In the genomic region with DNA sequence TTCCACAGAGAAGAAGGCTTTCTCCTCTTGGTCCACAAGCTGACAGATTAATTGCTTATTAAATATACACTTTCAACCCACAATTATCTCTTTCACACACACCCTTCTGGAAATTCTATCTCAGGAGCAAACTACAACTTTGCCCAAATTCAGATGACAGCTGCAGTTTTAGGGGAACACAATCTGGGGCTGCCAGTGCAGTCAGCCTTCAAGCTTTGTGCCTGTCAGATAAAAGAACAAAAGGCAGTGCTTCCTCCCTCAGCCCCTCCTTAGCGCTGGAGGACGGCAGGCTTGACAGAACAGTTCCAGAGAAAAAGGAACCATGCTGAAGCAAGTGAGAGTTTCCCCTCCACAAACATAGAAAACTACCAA, we compare ENCODE assay signal across 9 cellular contexts.
DNase-seq lines count a peak whose midpoint lies in the region; ATAC-seq and TF ChIP-seq lines count a peak whose summit lies in the region.
"Had no signal": no experiment of that assay in that cellular context is flagged by ENCODE, and none has a peak within 500 bp of the region (broad histone marks: within the 10 kb centered on the region; RNA-seq: fewer than 3 reads in every experiment).

No MANE protein-coding gene starts in this region.

- no peak for TF ChIP-seq CTCF in smooth muscle cell (IDR thresholded peaks at IDR 0.05; ENCODE audit: borderline replicate concordance, insufficient read depth, poor library complexity, severe bottlenecking)

- no peaks in the 10 kb centered on the region for H3K36me3 ChIP-seq in smooth muscle cell (ENCODE audit: low read depth)

- H3K27me3 ChIP-seq in right cardiac atrium (ENCODE audit: control insufficient read depth, insufficient read depth) (no peaks in the 10 kb centered on the region), smooth muscle cell (ENCODE audit: low read depth) (no peaks in the 10 kb centered on the region)

- peak overlapping the region; percentile 92 for H3K9ac ChIP-seq in smooth muscle cell (ENCODE audit: low read depth)

- H3K79me2 ChIP-seq in smooth muscle cell (ENCODE audit: low read depth) = peaks cover 39% of the 10 kb centered on the region

- H3K4me3 ChIP-seq in right cardiac atrium (ENCODE audit: low read length) (no peak overlapping the region), smooth muscle cell (peak overlapping the region; percentile 46)

- no peaks in the 10 kb centered on the region for H3K9me3 Mint-ChIP-seq in activated naive CD4-positive, alpha-beta T cell treated with anti-CD3 and anti-CD28 coated beads, Interleukin-2, amount 50 U/mL, for 72 hours

- intact Hi-C loops in right cardiac atrium (cut with DNase I) = no loop called here

- H2AFZ ChIP-seq in smooth muscle cell (ENCODE audit: low read depth) = no peak overlapping the region

- no peaks in the 10 kb centered on the region for H3K9me3 ChIP-seq in right cardiac atrium (ENCODE audit: control insufficient read depth, low read length)
- H3K9me3 ChIP-seq in smooth muscle cell (replicated peaks; ENCODE audit: low read depth) = no peaks in the 10 kb centered on the region

- ATAC-seq in SK-N-SH treated with all-trans-retinoic acid at 6 μM for 48 hours = peak; percentile 36
- peak; percentile 64 to 90 for ATAC-seq in right cardiac atrium
- no peak for ATAC-seq in activated naive CD4-positive, alpha-beta T cell treated with anti-CD3 and anti-CD28 coated beads, Interleukin-2, amount 50 U/mL, for 72 hours
- no peak for ATAC-seq in HG02759 (IDR thresholded peaks at IDR 0.05; ENCODE audit: unreplicated experiment)
- ATAC-seq in GM19328 (IDR thresholded peaks at IDR 0.05; ENCODE audit: unreplicated experiment) = no peak

- no peak overlapping the region for H3K27ac Mint-ChIP-seq in activated naive CD4-positive, alpha-beta T cell treated with anti-CD3 and anti-CD28 coated beads, Interleukin-2, amount 50 U/mL, for 72 hours

- H3K4me2 ChIP-seq in smooth muscle cell = peak overlapping the region; percentile 74

- H4K20me1 ChIP-seq in smooth muscle cell (ENCODE audit: low read depth) = peaks cover 34% of the 10 kb centered on the region

- no peaks in the 10 kb centered on the region for H3F3A ChIP-seq in smooth muscle cell (ENCODE audit: low read depth)

- peak in 74 of 76 experiments; percentile 8 to 86 (median 58) for DNase-seq in HUDEP-2 (lab: John Stamatoyannopoulos, UW; ENCODE audit: unreplicated experiment in 76 of 76)
- DNase-seq in right cardiac atrium = peak in 2 of 3 donors; percentile 17 to 51
- DNase-seq in smooth muscle cell (lab: John Stamatoyannopoulos, UW; ENCODE audit: unreplicated experiment) = no peak
- no peak for DNase-seq in activated naive CD4-positive, alpha-beta T cell treated with anti-CD3 and anti-CD28 coated beads, Interleukin-2, amount 50 U/mL, for 72 hours (ENCODE audit: low spot score in 2 of 2)
- DNase-seq in NCI-H2029 treated with DMSO at 0.1 percent for 48 hours (lab: John Stamatoyannopoulos, UW) = no peak

- 10% methylated on average over 2 of the region's 2 CpGs for WGBS in right cardiac atrium
- WGBS in smooth muscle cell (ENCODE audit: low lambda C conversion rate) = 18% methylated on average over 2 of the region's 2 CpGs

- H3K27ac ChIP-seq in right cardiac atrium (ENCODE audit: low read length) (peak overlapping the region; percentile 43), smooth muscle cell (ENCODE audit: low read depth) (peak overlapping the region; percentile 95)
- H3K27ac ChIP-seq: HL-60 had no signal

- H3K36me3 Mint-ChIP-seq in activated naive CD4-positive, alpha-beta T cell treated with anti-CD3 and anti-CD28 coated beads, Interleukin-2, amount 50 U/mL, for 72 hours = no peaks in the 10 kb centered on the region

- H3K4me1 ChIP-seq in right cardiac atrium (ENCODE audit: control insufficient read depth, insufficient read depth, low read length) (peaks cover 8% of the 10 kb centered on the region), smooth muscle cell (ENCODE audit: low read depth) (peaks cover 32% of the 10 kb centered on the region)

TF ChIP-seq in SK-N-SH treated with all-trans-retinoic acid at 6 μM for 48 hours, 23 proteins besides CTCF, POLR2A, EP300 and RAD21:
- TF ChIP-seq ZFP3 (CRISPR knock-in tag; IDR thresholded peaks at IDR 0.05) (no peak), BACH2 (CRISPR knock-in tag; IDR thresholded peaks at IDR 0.05; ENCODE audit: borderline replicate concordance) (no peak), TOX (CRISPR knock-in tag; IDR thresholded peaks at IDR 0.05; ENCODE audit: borderline replicate concordance) (no peak)
- TF ChIP-seq, protein P1, sequence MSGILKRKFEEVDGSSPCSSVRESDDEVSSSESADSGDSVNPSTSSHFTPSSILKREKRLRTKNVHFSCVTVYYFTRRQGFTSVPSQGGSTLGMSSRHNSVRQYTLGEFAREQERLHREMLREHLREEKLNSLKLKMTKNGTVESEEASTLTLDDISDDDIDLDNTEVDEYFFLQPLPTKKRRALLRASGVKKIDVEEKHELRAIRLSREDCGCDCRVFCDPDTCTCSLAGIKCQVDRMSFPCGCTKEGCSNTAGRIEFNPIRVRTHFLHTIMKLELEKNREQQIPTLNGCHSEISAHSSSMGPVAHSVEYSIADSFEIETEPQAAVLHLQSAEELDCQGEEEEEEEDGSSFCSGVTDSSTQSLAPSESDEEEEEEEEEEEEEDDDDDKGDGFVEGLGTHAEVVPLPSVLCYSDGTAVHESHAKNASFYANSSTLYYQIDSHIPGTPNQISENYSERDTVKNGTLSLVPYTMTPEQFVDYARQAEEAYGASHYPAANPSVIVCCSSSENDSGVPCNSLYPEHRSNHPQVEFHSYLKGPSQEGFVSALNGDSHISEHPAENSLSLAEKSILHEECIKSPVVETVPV (CRISPR knock-in tag; IDR thresholded peaks at IDR 0.05) = no peak

Comparison
In these comparisons a context has a peak if more than half of its experiments do, and no peak if none do; other contexts are left out.
1. DNase-seq: peak in HUDEP-2 (74 of 76) and right cardiac atrium (2 of 3); none in smooth muscle cell (single experiment), activated naive CD4-positive, alpha-beta T cell treated with anti-CD3 and anti-CD28 coated beads, Interleukin-2, amount 50 U/mL, for 72 hours (0 of 2) and NCI-H2029 treated with DMSO at 0.1 percent for 48 hours (single experiment).
2. ATAC-seq: peak in SK-N-SH treated with all-trans-retinoic acid at 6 μM for 48 hours (single experiment) and right cardiac atrium (2 of 2); none in activated naive CD4-positive, alpha-beta T cell treated with anti-CD3 and anti-CD28 coated beads, Interleukin-2, amount 50 U/mL, for 72 hours (0 of 2), HG02759 (single experiment) and GM19328 (single experiment).